ENCODE assay signal across 1 cellular context in genomic region chr2:143522699-143523098, GRCh38.
TF ChIP-seq lines count a peak whose summit lies in the region.

No MANE protein-coding gene starts in this region.

TF ChIP-seq in IMR-90, 13 proteins besides CTCF, POLR2A, EP300 and RAD21:
- TF ChIP-seq MXI1 (IDR thresholded peaks at IDR 0.05; ENCODE audit: borderline replicate concordance, low read depth, low read length) (no peak), MAZ (IDR thresholded peaks at IDR 0.05; ENCODE audit: borderline replicate concordance, low read depth, low read length) (no peak), CHD1 (IDR thresholded peaks at IDR 0.05; ENCODE audit: low read depth, low read length) (no peak), USF2 (IDR thresholded peaks at IDR 0.05; ENCODE audit: low read depth, low read length) (no peak), SMC3 (IDR thresholded peaks at IDR 0.05; ENCODE audit: low read depth, low read length) (no peak), ELK1 (IDR thresholded peaks at IDR 0.05; ENCODE audit: borderline replicate concordance, low read depth, low read length) (no peak), FOS (IDR thresholded peaks at IDR 0.05; ENCODE audit: low read depth, low read length) (no peak), BHLHE40 (IDR thresholded peaks at IDR 0.05; ENCODE audit: low read depth, low read length) (no peak), NFE2L2 (IDR thresholded peaks at IDR 0.05; ENCODE audit: low read depth, low read length) (no peak), RCOR1 (IDR thresholded peaks at IDR 0.05; ENCODE audit: insufficient replicate concordance, low read length) (no peak), MAFK (IDR thresholded peaks at IDR 0.05; ENCODE audit: low read depth, low read length) (no peak), RFX5 (IDR thresholded peaks at IDR 0.05; ENCODE audit: low read depth, low read length) (no peak), CEBPB (IDR thresholded peaks at IDR 0.05; ENCODE audit: low read depth, low read length) (no peak)
